In the genomic region with DNA sequence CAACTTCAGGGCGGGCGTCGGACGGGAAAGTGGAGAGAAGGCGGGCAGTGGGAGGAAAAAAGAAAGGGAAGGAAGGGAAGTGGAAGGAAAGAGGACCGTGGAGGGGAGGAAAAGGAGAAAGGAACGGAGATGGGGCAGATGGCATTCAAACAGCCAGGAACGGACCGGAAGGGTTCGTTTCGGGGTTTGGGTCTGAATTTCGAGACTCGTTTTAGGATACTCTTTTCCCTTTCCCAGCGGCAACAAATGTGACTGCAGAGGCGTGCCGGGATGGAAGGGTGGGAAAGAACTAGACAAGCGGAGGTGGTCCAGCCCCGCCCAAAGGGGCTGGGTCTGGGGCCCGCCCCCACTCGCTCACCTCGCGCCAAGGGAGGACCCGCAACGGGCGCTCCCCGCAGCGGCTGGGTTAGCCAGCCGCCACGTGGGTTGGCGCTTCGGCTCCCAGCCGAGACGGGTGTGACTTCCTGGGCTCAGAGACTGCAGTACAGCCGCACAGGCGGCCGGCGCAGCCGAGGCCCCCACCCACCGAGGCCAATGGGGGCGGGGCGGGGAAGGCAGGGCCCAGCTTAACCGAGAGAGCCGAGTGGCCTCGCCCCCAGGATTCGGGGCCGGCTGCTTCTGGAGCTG, we compare ENCODE assay signal across 9 cellular contexts. TPM values are rescaled to one million over a fixed set of nuclear protein-coding genes. Genes with fewer than 3 reads are reported as not detected.
DNase-seq lines count a peak whose midpoint lies in the region; ATAC-seq, FAIRE-seq and TF ChIP-seq lines count a peak whose summit lies in the region.
"Had no signal": no experiment of that assay in that cellular context is flagged by ENCODE, and none has a peak within 500 bp of the region (broad histone marks: within the 10 kb centered on the region; RNA-seq: fewer than 3 reads in every experiment).

No MANE protein-coding gene starts in this region.

- H3K4me1 Mint-ChIP-seq in activated T-helper 2 cell treated with anti-CD3 and anti-CD28 coated beads, Interferon-gamma antibody, Interleukin-2, Interleukin-4, amounts not matched to agents 10 μg/mL and 5 μg/mL and 100 μg/mL, durations not matched to agents 14 hours and 24 hours and 36 hours (ENCODE audit: low read depth) = peaks cover 20% of the 10 kb centered on the region
- peaks cover 17 to 20% of the 10 kb centered on the region in 2 donors for H3K4me1 Mint-ChIP-seq in natural killer cell treated with Interleukin-12 subunit alpha and Interleukin-12 subunit beta and Interleukin-15 and Interleukin-18, amount 100 ng/mL, for 72 hours (ENCODE audit: low read depth in 2 of 2)

- ATAC-seq in GM19025 (IDR thresholded peaks at IDR 0.05; ENCODE audit: low read depth, unreplicated experiment) (peak; percentile 45), HG03196 (IDR thresholded peaks at IDR 0.05; ENCODE audit: unreplicated experiment) (peak; percentile 52), HG03280 (IDR thresholded peaks at IDR 0.05; ENCODE audit: unreplicated experiment) (no peak)
- peak; percentile 71 to 78 for ATAC-seq in natural killer cell treated with Interleukin-12 subunit alpha and Interleukin-12 subunit beta and Interleukin-15 and Interleukin-18, amount 100 ng/mL, for 72 hours

- no peaks in the 10 kb centered on the region for H3K36me3 Mint-ChIP-seq in activated T-helper 2 cell treated with anti-CD3 and anti-CD28 coated beads, Interferon-gamma antibody, Interleukin-2, Interleukin-4, amounts not matched to agents 10 μg/mL and 5 μg/mL and 100 μg/mL, durations not matched to agents 14 hours and 24 hours and 36 hours (ENCODE audit: low read depth)
- H3K36me3 Mint-ChIP-seq in natural killer cell treated with Interleukin-12 subunit alpha and Interleukin-12 subunit beta and Interleukin-15 and Interleukin-18, amount 100 ng/mL, for 72 hours = peaks cover 9% of the 10 kb centered on the region

- H3K27ac Mint-ChIP-seq in activated T-helper 2 cell treated with anti-CD3 and anti-CD28 coated beads, Interferon-gamma antibody, Interleukin-2, Interleukin-4, amounts not matched to agents 10 μg/mL and 5 μg/mL and 100 μg/mL, durations not matched to agents 14 hours and 24 hours and 36 hours = no peak overlapping the region
- peak overlapping the region; percentile 43 to 44 for H3K27ac Mint-ChIP-seq in natural killer cell treated with Interleukin-12 subunit alpha and Interleukin-12 subunit beta and Interleukin-15 and Interleukin-18, amount 100 ng/mL, for 72 hours

- H3K27me3 Mint-ChIP-seq in activated T-helper 2 cell treated with anti-CD3 and anti-CD28 coated beads, Interferon-gamma antibody, Interleukin-2, Interleukin-4, amounts not matched to agents 10 μg/mL and 5 μg/mL and 100 μg/mL, durations not matched to agents 14 hours and 24 hours and 36 hours (ENCODE audit: low read depth) = peaks cover 74% of the 10 kb centered on the region
- peaks cover 48 to 69% of the 10 kb centered on the region in 2 donors for H3K27me3 Mint-ChIP-seq in natural killer cell treated with Interleukin-12 subunit alpha and Interleukin-12 subunit beta and Interleukin-15 and Interleukin-18, amount 100 ng/mL, for 72 hours

- H3K4me3 Mint-ChIP-seq in activated T-helper 2 cell treated with anti-CD3 and anti-CD28 coated beads, Interferon-gamma antibody, Interleukin-2, Interleukin-4, amounts not matched to agents 10 μg/mL and 5 μg/mL and 100 μg/mL, durations not matched to agents 14 hours and 24 hours and 36 hours (ENCODE audit: low read depth) = peak overlapping the region; percentile 82
- peak overlapping the region; percentile 89 for H3K4me3 Mint-ChIP-seq in natural killer cell treated with Interleukin-12 subunit alpha and Interleukin-12 subunit beta and Interleukin-15 and Interleukin-18, amount 100 ng/mL, for 72 hours

- no peak for TF ChIP-seq CTCF in C4-2B (conservative IDR thresholded peaks at IDR 0.05)

- H3K9me3 Mint-ChIP-seq in activated T-helper 2 cell treated with anti-CD3 and anti-CD28 coated beads, Interferon-gamma antibody, Interleukin-2, Interleukin-4, amounts not matched to agents 10 μg/mL and 5 μg/mL and 100 μg/mL, durations not matched to agents 14 hours and 24 hours and 36 hours = no peaks in the 10 kb centered on the region
- H3K9me3 Mint-ChIP-seq in natural killer cell treated with Interleukin-12 subunit alpha and Interleukin-12 subunit beta and Interleukin-15 and Interleukin-18, amount 100 ng/mL, for 72 hours = no peaks in the 10 kb centered on the region

- DNase-seq in NCI-H748 treated with DMSO at 0.1 percent for 48 hours (lab: John Stamatoyannopoulos, UW) (peak; percentile 72), frontal cortex (ENCODE audit: low spot score in 2 of 2) (peak; percentile 53 to 60)
- DNase-seq in activated T-helper 2 cell treated with anti-CD3 and anti-CD28 coated beads, Interferon-gamma antibody, Interleukin-2, Interleukin-4, amounts not matched to agents 10 μg/mL and 5 μg/mL and 100 μg/mL, durations not matched to agents 14 hours and 24 hours and 36 hours (ENCODE audit: low spot score) = peak; percentile 15
- DNase-seq in natural killer cell treated with Interleukin-12 subunit alpha and Interleukin-12 subunit beta and Interleukin-15 and Interleukin-18, amount 100 ng/mL, for 72 hours (ENCODE audit: low spot score) = peak; percentile 72

- intact Hi-C loops in activated T-helper 2 cell treated with anti-CD3 and anti-CD28 coated beads, Interferon-gamma antibody, Interleukin-2, Interleukin-4, amounts not matched to agents 10 μg/mL and 5 μg/mL and 100 μg/mL, durations not matched to agents 14 hours and 24 hours and 36 hours (cut with micrococcal nuclease) = loop anchor here (5.0 to 10.0 kb wide), 3 partner anchors 241 to 1117 kb away; partner anchors contain the start of genes TMEM167A and XRCC4

- FAIRE-seq in frontal cortex (lab: Jason Lieb, UNC) = no peak

- peak overlapping the region; percentile 22; the same call in 1 of the 2 replicates for H3K27ac ChIP-seq in C4-2B
- H3K27ac ChIP-seq: VCaP had no signal

RNA-seq across cellular contexts. Expression of gene VCAN, which starts 2.7 kb away (rescaled TPM):
- total RNA-seq in activated T-helper 2 cell treated with anti-CD3 and anti-CD28 coated beads, Interferon-gamma antibody, Interleukin-2, Interleukin-4, amounts not matched to agents 10 μg/mL and 5 μg/mL and 100 μg/mL, durations not matched to agents 14 hours and 24 hours and 36 hours = not detected in 2 replicates
- total RNA-seq in frontal cortex = 269 TPM
- total RNA-seq in natural killer cell treated with Interleukin-12 subunit alpha and Interleukin-12 subunit beta and Interleukin-15 and Interleukin-18, amount 100 ng/mL, for 72 hours = under 1 TPM; 0.42 to 0.57 TPM

Comparison
In these comparisons a context has a peak if more than half of its experiments do, and no peak if none do; other contexts are left out.
1. DNase-seq: peak in every context shown above with its lines; median percentile 72 in NCI-H748 treated with DMSO at 0.1 percent for 48 hours; 72 in natural killer cell treated with Interleukin-12 subunit alpha and Interleukin-12 subunit beta and Interleukin-15 and Interleukin-18, amount 100 ng/mL, for 72 hours; 56 in frontal cortex; 15 in activated T-helper 2 cell treated with anti-CD3 and anti-CD28 coated beads, Interferon-gamma antibody, Interleukin-2, Interleukin-4, amounts not matched to agents 10 μg/mL and 5 μg/mL and 100 μg/mL, durations not matched to agents 14 hours and 24 hours and 36 hours.
2. RNA of gene VCAN, which starts 2.7 kb away (total RNA-seq): 269 TPM in frontal cortex (single experiment); 0.42 to 0.57 TPM in natural killer cell treated with Interleukin-12 subunit alpha and Interleukin-12 subunit beta and Interleukin-15 and Interleukin-18, amount 100 ng/mL, for 72 hours and not detected in activated T-helper 2 cell treated with anti-CD3 and anti-CD28 coated beads, Interferon-gamma antibody, Interleukin-2, Interleukin-4, amounts not matched to agents 10 μg/mL and 5 μg/mL and 100 μg/mL, durations not matched to agents 14 hours and 24 hours and 36 hours; every median in the first group is over 100 times any median in the second.